ENCODE assay signal across 1 cellular context in the genomic region with DNA sequence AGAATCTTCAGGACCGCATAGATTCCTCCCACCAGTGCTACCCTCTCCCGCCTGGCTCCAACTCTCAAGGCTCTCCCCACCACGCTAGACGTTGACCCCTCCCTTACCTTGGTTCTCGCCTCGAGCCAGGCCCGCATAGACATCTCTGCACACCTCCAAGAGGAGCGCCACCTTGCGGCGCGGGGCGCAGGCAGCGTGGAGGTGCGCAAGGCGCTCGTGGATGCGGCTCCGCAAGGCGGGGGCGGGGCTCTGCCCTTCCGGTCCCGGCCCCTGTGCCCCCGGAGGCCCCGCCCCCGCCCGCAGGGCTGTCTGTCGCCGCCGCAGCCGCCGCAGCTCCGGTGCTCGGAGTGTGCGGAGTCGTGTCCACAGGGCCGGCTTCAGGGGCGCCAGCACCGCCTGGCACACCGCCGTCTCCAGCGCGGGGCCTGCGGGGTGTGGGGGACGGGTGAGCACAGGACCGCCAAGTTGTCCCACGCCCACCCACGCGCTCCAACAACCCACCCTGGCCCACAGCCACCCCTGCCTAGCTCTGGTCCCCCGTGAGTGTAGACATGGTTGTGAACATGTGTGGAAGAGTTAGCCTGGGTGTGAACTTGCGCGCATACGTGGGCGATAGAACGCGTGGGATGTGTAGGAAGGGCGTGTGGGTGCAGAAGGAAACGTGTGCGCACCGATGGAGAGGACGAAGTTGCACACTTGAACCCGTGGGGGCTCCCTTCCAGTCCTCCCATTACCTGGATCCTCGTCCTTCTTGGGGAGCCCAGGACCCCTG.
TF ChIP-seq lines count a peak whose summit lies in the region.

No MANE protein-coding gene starts in this region.

TF ChIP-seq in K562, 482 proteins besides CTCF, POLR2A, EP300 and RAD21:
- TF ChIP-seq, protein P1, sequence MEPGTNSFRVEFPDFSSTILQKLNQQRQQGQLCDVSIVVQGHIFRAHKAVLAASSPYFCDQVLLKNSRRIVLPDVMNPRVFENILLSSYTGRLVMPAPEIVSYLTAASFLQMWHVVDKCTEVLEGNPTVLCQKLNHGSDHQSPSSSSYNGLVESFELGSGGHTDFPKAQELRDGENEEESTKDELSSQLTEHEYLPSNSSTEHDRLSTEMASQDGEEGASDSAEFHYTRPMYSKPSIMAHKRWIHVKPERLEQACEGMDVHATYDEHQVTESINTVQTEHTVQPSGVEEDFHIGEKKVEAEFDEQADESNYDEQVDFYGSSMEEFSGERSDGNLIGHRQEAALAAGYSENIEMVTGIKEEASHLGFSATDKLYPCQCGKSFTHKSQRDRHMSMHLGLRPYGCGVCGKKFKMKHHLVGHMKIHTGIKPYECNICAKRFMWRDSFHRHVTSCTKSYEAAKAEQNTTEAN (CRISPR knock-in tag; IDR thresholded peaks at IDR 0.05): no peak
- TF ChIP-seq SIRT6 (IDR thresholded peaks at IDR 0.05; ENCODE audit: low read depth, low read length): no peak
- TF ChIP-seq XRCC3 (IDR thresholded peaks at IDR 0.05): no peak
- TF ChIP-seq NCOA6 (IDR thresholded peaks at IDR 0.05): no peak
- TF ChIP-seq EGR1 (conservative IDR thresholded peaks at IDR 0.05): peak; percentile 61
